Comparison of ENCODE assay signal across 9 cellular contexts in the genomic region with DNA sequence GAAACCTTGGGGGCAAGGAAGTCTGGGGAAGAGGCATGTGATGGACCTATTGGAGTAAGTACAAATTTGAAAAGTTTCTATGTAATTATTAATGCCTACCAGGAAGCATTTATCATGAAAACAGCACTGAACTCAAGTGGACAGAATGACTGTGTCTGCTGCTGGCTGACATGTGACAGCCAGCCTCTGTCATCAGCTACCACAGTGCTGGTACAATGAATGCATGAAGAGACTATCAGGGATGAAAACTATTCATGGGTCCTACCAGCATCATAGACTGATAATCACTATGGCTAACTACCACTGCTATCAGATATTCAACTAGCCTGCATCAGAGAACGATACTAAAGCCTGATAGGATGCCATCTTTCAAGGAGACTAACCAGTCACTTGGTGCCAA.
"Had no signal": no experiment of that assay in that cellular context is flagged by ENCODE, and none has a peak within 500 bp of the region (broad histone marks: within the 10 kb centered on the region; RNA-seq: fewer than 3 reads in every experiment).

No MANE protein-coding gene starts in this region.

- DNase-seq: GOT3, H7, HFFc6, KBM-7 had no signal

- H3K27me3 Mint-ChIP-seq: IgD-negative memory B cell had no signal

- ATAC-seq: HCT116, HepG2 had no signal

- H3K4me3 Mint-ChIP-seq: HFFc6, IgD-negative memory B cell had no signal

- H3K27ac Mint-ChIP-seq: HFFc6 had no signal

- H3K4me1 ChIP-seq: HAP-1 had no signal

- H3K36me3 ChIP-seq: HAP-1 had no signal

- H3K9me3 Mint-ChIP-seq: HFFc6, IgD-negative memory B cell had no signal

- H3K4me3 ChIP-seq: HAP-1 had no signal

- H3K36me3 Mint-ChIP-seq: IgD-negative memory B cell had no signal

- H3K9me3 ChIP-seq: HAP-1 had no signal

- H3K4me1 Mint-ChIP-seq: IgD-negative memory B cell had no signal

- H3K27ac ChIP-seq: HL-60 had no signal
